ENCODE assay signal across 18 cellular contexts in the genomic region with DNA sequence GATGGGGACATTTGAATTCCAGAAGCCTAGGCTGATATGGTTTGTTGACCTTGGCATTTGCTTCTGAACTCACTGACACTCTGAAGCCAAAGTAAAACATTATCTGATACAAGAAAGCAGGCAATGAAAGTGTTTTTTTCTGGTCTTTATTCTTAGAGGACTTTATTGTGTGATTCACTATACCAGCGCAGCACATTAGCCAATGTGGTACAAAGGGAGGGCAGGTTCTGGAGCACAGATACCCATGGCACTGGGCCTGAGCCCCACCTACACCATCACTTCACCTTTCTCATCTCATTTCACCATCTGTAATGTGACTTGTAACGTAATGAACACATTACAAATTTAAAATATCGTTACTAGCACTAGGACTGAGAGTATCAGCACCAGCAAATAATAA.
DNase-seq lines count a peak whose midpoint lies in the region; ATAC-seq and TF ChIP-seq lines count a peak whose summit lies in the region.
"Had no signal": no experiment of that assay in that cellular context is flagged by ENCODE, and none has a peak within 500 bp of the region (broad histone marks: within the 10 kb centered on the region; RNA-seq: fewer than 3 reads in every experiment).

No MANE protein-coding gene starts in this region.

- ATAC-seq in GM21619 (IDR thresholded peaks at IDR 0.05; ENCODE audit: unreplicated experiment) (no peak), WTC11 (no peak), GM19328 (IDR thresholded peaks at IDR 0.05; ENCODE audit: unreplicated experiment) (no peak)
- ATAC-seq: activated CD4-positive, alpha-beta T cell treated with anti-CD3 and anti-CD28 coated beads for 36 hours; CD8-positive, alpha-beta T cell; GM12878 had no signal

- CTCF ChIA-PET in MCF 10A (lab: Yijun Ruan, JAX) (no interaction called here), mammary epithelial cell (lab: Charles Lee; ENCODE audit: low non-redundant PET) (no interaction called here), WTC11 (lab: Charles Lee) (no interaction called here)

- dilution Hi-C loops in mammary epithelial cell (cut with HindIII; ENCODE audit: low sequenced_read_pairs): no loop called here

- no peaks in the 10 kb centered on the region for H3K36me3 ChIP-seq in mammary epithelial cell (ENCODE audit: insufficient read depth, low read length)
- H3K36me3 ChIP-seq: ovary had no signal

- DNase-seq in MCF 10A (ENCODE audit: unreplicated experiment) (peak; percentile 18), mammary epithelial cell (no peak), epithelial cell of prostate (ENCODE audit: low read depth, low spot score) (peak; percentile 24), WTC11 (ENCODE audit: low spot score) (no peak), GM19238 (ENCODE audit: insufficient read length, low spot score) (no peak)
- DNase-seq: activated CD4-positive, alpha-beta T cell treated with anti-CD3 and anti-CD28 coated beads for 36 hours; activated T-cell treated with anti-CD3 and anti-CD28 coated beads, Interleukin-2, amount 50 U/mL, for 24 hours; CD8-positive, alpha-beta T cell; midbrain; NCI-H187 treated with DMSO at 0.1 percent for 48 hours; NCI-H69; ovary had no signal

- H3K79me2 ChIP-seq in mammary epithelial cell (ENCODE audit: insufficient read depth, low read length): no peaks in the 10 kb centered on the region

- in situ Hi-C loops in mammary epithelial cell (cut with MboI; ENCODE audit: low sequenced_read_pairs in 2 of 2): no loop called here

- H3K36me3 Mint-ChIP-seq in MCF 10A (ENCODE audit: insufficient read depth, unreplicated experiment): no peaks in the 10 kb centered on the region
- no peaks in the 10 kb centered on the region for H3K36me3 Mint-ChIP-seq in nephron (ENCODE audit: low read depth)
- H3K36me3 Mint-ChIP-seq in WTC11: peaks cover 8% of the 10 kb centered on the region
- H3K36me3 Mint-ChIP-seq: CD8-positive, alpha-beta T cell had no signal

- no peaks in the 10 kb centered on the region for H3K27me3 Mint-ChIP-seq in MCF 10A (ENCODE audit: insufficient read depth, unreplicated experiment)
- H3K27me3 Mint-ChIP-seq in nephron (ENCODE audit: low read depth): peaks cover 1% of the 10 kb centered on the region
- H3K27me3 Mint-ChIP-seq in WTC11 (ENCODE audit: low read depth): no peaks in the 10 kb centered on the region; the same call in 1 of the 2 replicates

- 77% methylated on average over 3 of the region's 3 CpGs for WGBS in mammary epithelial cell (ENCODE audit: low coverage, missing lambda C conversion rate)

- H3K4me1 Mint-ChIP-seq in MCF 10A (ENCODE audit: insufficient read depth, unreplicated experiment) (peaks cover 19% of the 10 kb centered on the region), nephron (peaks cover 30% of the 10 kb centered on the region), WTC11 (peaks cover 13% of the 10 kb centered on the region)

- POLR2A ChIA-PET in MCF 10A (lab: Yijun Ruan, JAX) (interaction anchor here (5.0 kb wide), 1 partner anchor 221 kb away, joined by 32 read pairs; the partner anchor contains the start of gene TNPO1), WTC11 (lab: Charles Lee) (no interaction called here)

- H3K27me3 ChIP-seq in mammary epithelial cell (ENCODE audit: insufficient read depth, low read length): no peaks in the 10 kb centered on the region
- H3K27me3 ChIP-seq: ovary had no signal

- intact Hi-C loops in MCF 10A (cut with micrococcal nuclease): no loop called here
- intact Hi-C loops in mammary epithelial cell (cut with micrococcal nuclease): no loop called here

- no peak overlapping the region for H3K9ac ChIP-seq in mammary epithelial cell (ENCODE audit: insufficient read depth, low read length)

- H3K9me3 Mint-ChIP-seq in MCF 10A (ENCODE audit: unreplicated experiment) (no peaks in the 10 kb centered on the region), nephron (peaks cover 9% of the 10 kb centered on the region), WTC11 (peaks cover 15% of the 10 kb centered on the region)
- H3K9me3 Mint-ChIP-seq: activated T-cell treated with anti-CD3 and anti-CD28 coated beads, Interleukin-2, amount 50 U/mL, for 24 hours; CD8-positive, alpha-beta T cell had no signal

- no peak overlapping the region for H3K4me3 Mint-ChIP-seq in MCF 10A (ENCODE audit: unreplicated experiment)
- no peak overlapping the region for H3K4me3 Mint-ChIP-seq in nephron
- no peak overlapping the region for H3K4me3 Mint-ChIP-seq in WTC11
- H3K4me3 Mint-ChIP-seq: activated CD4-positive, alpha-beta T cell treated with anti-CD3 and anti-CD28 coated beads for 36 hours; activated T-cell treated with anti-CD3 and anti-CD28 coated beads, Interleukin-2, amount 50 U/mL, for 24 hours; CD8-positive, alpha-beta T cell; T-helper 1 cell treated with Interleukin-12 subunit alpha and Interleukin-12 subunit beta and Interleukin-4 antibody, amounts not matched to agents 30 μg/mL and 1 μg/mL, for 36 hours had no signal

- H2AFZ ChIP-seq in mammary epithelial cell (ENCODE audit: low read depth, low read length): no peak overlapping the region

- no TSS peak for BruUV-seq in MCF 10A (replicated peaks; lab: Mats Ljungman, UMichigan)
- no TSS peak for BruUV-seq in mammary epithelial cell (replicated peaks; lab: Mats Ljungman, UMichigan)

- H3K4me3 ChIP-seq in mammary epithelial cell (replicated peaks in 1 of 3; ENCODE audit: insufficient read depth in 1 of 3, low read depth in 2 of 3, low read length in 3 of 3): no peak overlapping the region
- H3K4me3 ChIP-seq: GM12878, ovary had no signal

- TF ChIP-seq CTCF in MCF 10A (IDR thresholded peaks at IDR 0.05; ENCODE audit: unreplicated experiment) (no peak), mammary epithelial cell (conservative IDR thresholded peaks at IDR 0.05 in 1 of 2, IDR thresholded peaks at IDR 0.05 in 1 of 2; ENCODE audit: extremely low read depth in 1 of 2, insufficient read depth in 1 of 2, low read depth in 1 of 2, low read length in 2 of 2) (no peak), nephron (IDR thresholded peaks at IDR 0.05; ENCODE audit: unreplicated experiment in 3 of 3) (no peak), WTC11 (IDR thresholded peaks at IDR 0.05) (no peak)

- H3K27ac ChIP-seq in mammary epithelial cell (ENCODE audit: insufficient read depth, low read depth, low read length) (no peak overlapping the region), epithelial cell of prostate (peak overlapping the region; percentile 95)
- H3K27ac ChIP-seq: 22Rv1, ovary had no signal

- no peaks in the 10 kb centered on the region for H4K20me1 ChIP-seq in mammary epithelial cell (ENCODE audit: insufficient read depth, low read length)

- H3K4me2 ChIP-seq in mammary epithelial cell (ENCODE audit: insufficient read depth, low read depth, low read length): no peak overlapping the region

- peaks cover 11% of the 10 kb centered on the region for H3K9me3 ChIP-seq in mammary epithelial cell (replicated peaks; ENCODE audit: insufficient read depth, low read length)
- H3K9me3 ChIP-seq: ovary had no signal

- H3K4me1 ChIP-seq in mammary epithelial cell (ENCODE audit: insufficient read depth, low read length): peaks cover 37% of the 10 kb centered on the region

- no peak overlapping the region for H3K27ac Mint-ChIP-seq in MCF 10A (ENCODE audit: low read depth, unreplicated experiment)
- H3K27ac Mint-ChIP-seq in nephron: peak overlapping the region; percentile 45 to 86 (median 71)
- H3K27ac Mint-ChIP-seq in WTC11: no peak overlapping the region
- H3K27ac Mint-ChIP-seq: activated CD4-positive, alpha-beta T cell treated with anti-CD3 and anti-CD28 coated beads for 36 hours; activated T-cell treated with anti-CD3 and anti-CD28 coated beads, Interleukin-2, amount 50 U/mL, for 24 hours; CD8-positive, alpha-beta T cell; T-helper 1 cell treated with Interleukin-12 subunit alpha and Interleukin-12 subunit beta and Interleukin-4 antibody, amounts not matched to agents 30 μg/mL and 1 μg/mL, for 36 hours had no signal

TF ChIP-seq in WTC11, 78 proteins besides CTCF, POLR2A, EP300 and RAD21 (continues in another document):
- TF ChIP-seq E2F1 (CRISPR knock-in tag; IDR thresholded peaks at IDR 0.05): no peak
- TF ChIP-seq ZNF532 (CRISPR knock-in tag; IDR thresholded peaks at IDR 0.05; ENCODE audit: borderline replicate concordance): no peak

Comparison
In these comparisons a context has a peak if more than half of its experiments do, and no peak if none do; other contexts are left out.
1. DNase-seq: peak in MCF 10A (single experiment) and epithelial cell of prostate (single experiment); none in mammary epithelial cell (single experiment), WTC11 (single experiment) and GM19238 (single experiment).
2. H3K27ac Mint-ChIP-seq: peak in nephron (3 of 3); none in MCF 10A (single experiment) and WTC11 (single experiment).